In the genomic region with DNA sequence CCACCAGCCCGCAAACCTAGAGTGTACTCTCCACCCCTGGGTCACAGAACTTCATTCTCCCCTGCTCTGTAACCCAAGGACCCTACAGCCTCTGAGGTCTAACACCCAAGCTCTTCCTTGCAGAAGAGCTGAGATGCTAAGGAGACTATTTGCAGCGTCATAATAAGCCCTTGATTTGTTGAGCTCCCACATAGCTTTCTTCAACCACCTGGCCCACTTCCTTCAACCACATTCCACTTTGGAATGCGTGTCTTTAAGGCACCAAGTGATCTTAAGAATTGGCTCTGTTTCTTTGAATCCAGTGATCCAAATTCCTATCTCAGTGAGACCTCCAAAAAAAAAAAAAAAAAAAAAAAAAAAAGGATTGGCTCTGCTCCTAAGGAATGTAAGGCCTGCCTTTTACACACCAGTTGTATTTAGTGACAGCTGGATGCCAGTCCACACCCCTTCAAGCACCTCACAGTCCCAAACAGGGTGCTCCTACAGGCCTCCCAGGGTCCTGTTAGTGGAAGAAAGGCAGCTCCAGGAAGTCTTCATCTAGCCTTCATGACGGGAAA, we compare ENCODE assay signal across 1 cellular context.
TF ChIP-seq lines count a peak whose summit lies in the region.

No MANE protein-coding gene starts in this region.

TF ChIP-seq in H1, 55 proteins besides CTCF, POLR2A, EP300 and RAD21:
- TF ChIP-seq SP1 (IDR thresholded peaks at IDR 0.05; ENCODE audit: low read depth, low read length): peak; percentile 49; the same call in 1 of the 2 replicates
- TF ChIP-seq SAP30 (IDR thresholded peaks at IDR 0.05; ENCODE audit: insufficient read depth, insufficient replicate concordance, low read length): no peak
- peak; percentile 21; the same call in 1 of the 2 replicates for TF ChIP-seq MAX (IDR thresholded peaks at IDR 0.05)
- no peak for TF ChIP-seq CEBPB (IDR thresholded peaks at IDR 0.05; ENCODE audit: low read depth, low read length)
- peak; percentile 51; the same call in 1 of the 2 replicates for TF ChIP-seq TAF1 (IDR thresholded peaks at IDR 0.05; ENCODE audit: low read depth, low read length)
- TF ChIP-seq MAFK (IDR thresholded peaks at IDR 0.05; ENCODE audit: low read depth, low read length): 0 out of 2 replicates have a peak, but pooled peaks have one; percentile 9
- no peak for TF ChIP-seq SIN3A (conservative IDR thresholded peaks at IDR 0.05 in 1 of 2, IDR thresholded peaks at IDR 0.05 in 1 of 2; ENCODE audit: low read depth in 1 of 2, low read length in 2 of 2)
- TF ChIP-seq CHD1 (IDR thresholded peaks at IDR 0.05; ENCODE audit: low read depth, low read length): no peak
- no peak for TF ChIP-seq CREB1 (IDR thresholded peaks at IDR 0.05)
- TF ChIP-seq, protein P1, sequence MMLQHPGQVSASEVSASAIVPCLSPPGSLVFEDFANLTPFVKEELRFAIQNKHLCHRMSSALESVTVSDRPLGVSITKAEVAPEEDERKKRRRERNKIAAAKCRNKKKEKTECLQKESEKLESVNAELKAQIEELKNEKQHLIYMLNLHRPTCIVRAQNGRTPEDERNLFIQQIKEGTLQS (IDR thresholded peaks at IDR 0.05; ENCODE audit: insufficient read depth, low read depth, low read length): no peak
- TF ChIP-seq EGR1 (IDR thresholded peaks at IDR 0.05; ENCODE audit: borderline replicate concordance, low read depth, low read length): no peak
- TF ChIP-seq FOSL1 (IDR thresholded peaks at IDR 0.05; ENCODE audit: insufficient read depth, low read depth, low read length): no peak
- TF ChIP-seq CHD7 (IDR thresholded peaks at IDR 0.05; ENCODE audit: insufficient replicate concordance, low read length): no peak
- TF ChIP-seq TEAD4 (IDR thresholded peaks at IDR 0.05; ENCODE audit: low read depth, low read length): peak; percentile 82
- peak; percentile 52; the same call in 1 of the 2 replicates for TF ChIP-seq BACH1 (IDR thresholded peaks at IDR 0.05; ENCODE audit: low read length)
- no peak for TF ChIP-seq YY1 (IDR thresholded peaks at IDR 0.05; ENCODE audit: low read depth, low read length)
- TF ChIP-seq TAF7 (optimal IDR thresholded peaks at IDR 0.05; ENCODE audit: borderline replicate concordance, low read depth, low read length): no peak
- TF ChIP-seq NANOG (IDR thresholded peaks at IDR 0.05; ENCODE audit: insufficient read depth, low read depth, low read length, poor library complexity, severe bottlenecking): no peak
- no peak for TF ChIP-seq KDM1A (IDR thresholded peaks at IDR 0.05; ENCODE audit: borderline replicate concordance, low read length)
- TF ChIP-seq RBBP5 (IDR thresholded peaks at IDR 0.05; ENCODE audit: borderline replicate concordance, low read depth, low read length): peak; percentile 78; the same call in 1 of the 2 replicates
- TF ChIP-seq TCF12 (IDR thresholded peaks at IDR 0.05; ENCODE audit: low read depth, low read length): 0 out of 2 replicates have a peak, but pooled peaks have one; percentile 78
- TF ChIP-seq TBP (IDR thresholded peaks at IDR 0.05; ENCODE audit: low read depth, low read length): no peak
- TF ChIP-seq RXRA (IDR thresholded peaks at IDR 0.05; ENCODE audit: insufficient read depth, low read depth, low read length): no peak
- no peak for TF ChIP-seq HDAC6 (IDR thresholded peaks at IDR 0.05; ENCODE audit: low read depth, low read length)
TF ChIP-seq in H1: peak in this region for 8.
